In genomic region chr5:74364507-74364906, GRCh38 we compare ENCODE assay signal across 27 cellular contexts.
"Had no signal": no experiment of that assay in that cellular context is flagged by ENCODE, and none has a peak within 500 bp of the region (broad histone marks: within the 10 kb centered on the region; RNA-seq: fewer than 3 reads in every experiment).

No MANE protein-coding gene starts in this region.

- H3K4me2 ChIP-seq: neural progenitor cell had no signal

- H3K36me3 ChIP-seq: neural progenitor cell, pancreas, right lobe of liver, sigmoid colon, stomach, thoracic aorta, thyroid gland, tibial nerve, upper lobe of right lung, uterus had no signal

- H3K9me3 Mint-ChIP-seq: natural killer cell treated with Interleukin-12 subunit alpha and Interleukin-12 subunit beta and Interleukin-15 and Interleukin-18, amount 100 ng/mL, for 72 hours; stimulated activated effector memory CD8-positive, alpha-beta T cell treated with anti-CD3 and anti-CD28 coated beads, Interleukin-12 subunit alpha, Interleukin-12 subunit beta, amount 100 ng/mL, for 72 hours; stimulated activated naive CD8-positive, alpha-beta T cell treated with anti-CD3 and anti-CD28 coated beads, Interleukin-15, Interleukin-2, amounts not matched to agents 100 ng/mL and 50 ng/mL, for 24 hours had no signal

- H3K4me3 ChIP-seq: neural progenitor cell, pancreas, psoas muscle, right lobe of liver, sigmoid colon, stomach, thoracic aorta, thyroid gland, tibial nerve, upper lobe of right lung, uterus had no signal

- H3K9ac ChIP-seq: neural progenitor cell had no signal

- H3K36me3 Mint-ChIP-seq: naive B cell; naive thymus-derived CD8-positive, alpha-beta T cell; natural killer cell treated with Interleukin-12 subunit alpha and Interleukin-12 subunit beta and Interleukin-15 and Interleukin-18, amount 100 ng/mL, for 72 hours; neural progenitor cell; stimulated activated effector memory CD8-positive, alpha-beta T cell treated with anti-CD3 and anti-CD28 coated beads, Interleukin-12 subunit alpha, Interleukin-12 subunit beta, amount 100 ng/mL, for 72 hours; type B pancreatic cell had no signal

- DNase-seq: naive B cell; naive thymus-derived CD8-positive, alpha-beta T cell; occipital lobe; pancreas; psoas muscle; right cardiac atrium; right lobe of liver; sigmoid colon; small intestine; stimulated activated CD4-positive, alpha-beta T cell treated with anti-CD3 and anti-CD28 coated beads, Interleukin-15, amount 100 ng/mL, for 24 hours; stimulated activated CD4-positive, alpha-beta T cell treated with anti-CD3 and anti-CD28 coated beads, Interleukin-2, amount 100 ng/mL, for 24 hours; stimulated activated CD4-positive, alpha-beta T cell treated with anti-CD3 and anti-CD28 coated beads, Interleukin-2, amount 100 ng/mL, for 48 hours; stimulated activated CD4-positive, alpha-beta T cell treated with anti-CD3 and anti-CD28 coated beads, Interleukin-4, amount 100 ng/mL, for 24 hours; stimulated activated naive B cell treated with anti-CD40 and anti-IgM and Interleukin-4, amounts not matched to agents 10 μg/mL and 1 μg/mL and 100 μg/mL, for 72 hours; stimulated activated naive CD4-positive, alpha-beta T cell treated with Interleukin-2 at 50 U/mL for 16 hours; stomach; thyroid gland; upper lobe of right lung; uterus had no signal

- H3K4me1 Mint-ChIP-seq: stimulated activated effector memory CD8-positive, alpha-beta T cell treated with anti-CD3 and anti-CD28 coated beads, Interleukin-12 subunit alpha, Interleukin-12 subunit beta, amount 100 ng/mL, for 72 hours had no signal

- H3K27me3 Mint-ChIP-seq: type B pancreatic cell had no signal

- H3K27ac ChIP-seq: neural progenitor cell, pancreas, psoas muscle, right lobe of liver, stomach, thoracic aorta, thyroid gland, tibial nerve, upper lobe of right lung, uterus had no signal

- H3K4me1 ChIP-seq: pancreas, psoas muscle, right lobe of liver, sigmoid colon, upper lobe of right lung, uterus had no signal

- H3K27me3 ChIP-seq: neural progenitor cell, pancreas, right lobe of liver, sigmoid colon, stomach, thyroid gland, tibial nerve, upper lobe of right lung, uterus had no signal

- ATAC-seq: naive thymus-derived CD8-positive, alpha-beta T cell; natural killer cell treated with Interleukin-12 subunit alpha and Interleukin-12 subunit beta and Interleukin-15 and Interleukin-18, amount 100 ng/mL, for 72 hours; pancreas; psoas muscle; right cardiac atrium; right lobe of liver; stimulated activated effector memory CD8-positive, alpha-beta T cell treated with anti-CD3 and anti-CD28 coated beads, Interleukin-12 subunit alpha, Interleukin-12 subunit beta, amount 100 ng/mL, for 72 hours; stimulated activated naive B cell treated with anti-CD40 and anti-IgM and Interleukin-4, amounts not matched to agents 10 μg/mL and 1 μg/mL and 100 μg/mL, for 72 hours; upper lobe of right lung had no signal

- H3K4me3 Mint-ChIP-seq: naive thymus-derived CD8-positive, alpha-beta T cell; natural killer cell treated with Interleukin-12 subunit alpha and Interleukin-12 subunit beta and Interleukin-15 and Interleukin-18, amount 100 ng/mL, for 72 hours; neural progenitor cell; stimulated activated effector memory CD8-positive, alpha-beta T cell treated with anti-CD3 and anti-CD28 coated beads, Interleukin-12 subunit alpha, Interleukin-12 subunit beta, amount 100 ng/mL, for 72 hours; stimulated activated naive B cell treated with anti-CD40 and anti-IgM and Interleukin-4, amounts not matched to agents 10 μg/mL and 1 μg/mL and 100 μg/mL, for 72 hours; stimulated activated naive CD8-positive, alpha-beta T cell treated with anti-CD3 and anti-CD28 coated beads, Interleukin-15, Interleukin-2, amounts not matched to agents 100 ng/mL and 50 ng/mL, for 24 hours; type B pancreatic cell had no signal

- H3K9me3 ChIP-seq: pancreas, psoas muscle, right lobe of liver, sigmoid colon, thoracic aorta, thyroid gland, upper lobe of right lung, uterus had no signal

- H3K27ac Mint-ChIP-seq: naive thymus-derived CD8-positive, alpha-beta T cell; natural killer cell treated with Interleukin-12 subunit alpha and Interleukin-12 subunit beta and Interleukin-15 and Interleukin-18, amount 100 ng/mL, for 72 hours; progenitor cell of endocrine pancreas; stimulated activated effector memory CD8-positive, alpha-beta T cell treated with anti-CD3 and anti-CD28 coated beads, Interleukin-12 subunit alpha, Interleukin-12 subunit beta, amount 100 ng/mL, for 72 hours; stimulated activated naive B cell treated with anti-CD40 and anti-IgM and Interleukin-4, amounts not matched to agents 10 μg/mL and 1 μg/mL and 100 μg/mL, for 72 hours; stimulated activated naive CD8-positive, alpha-beta T cell treated with anti-CD3 and anti-CD28 coated beads, Interleukin-15, Interleukin-2, amounts not matched to agents 100 ng/mL and 50 ng/mL, for 24 hours; type B pancreatic cell had no signal

- H2AFZ ChIP-seq: neural progenitor cell had no signal
